ENCODE assay signal across 1 cellular context in the genomic region with DNA sequence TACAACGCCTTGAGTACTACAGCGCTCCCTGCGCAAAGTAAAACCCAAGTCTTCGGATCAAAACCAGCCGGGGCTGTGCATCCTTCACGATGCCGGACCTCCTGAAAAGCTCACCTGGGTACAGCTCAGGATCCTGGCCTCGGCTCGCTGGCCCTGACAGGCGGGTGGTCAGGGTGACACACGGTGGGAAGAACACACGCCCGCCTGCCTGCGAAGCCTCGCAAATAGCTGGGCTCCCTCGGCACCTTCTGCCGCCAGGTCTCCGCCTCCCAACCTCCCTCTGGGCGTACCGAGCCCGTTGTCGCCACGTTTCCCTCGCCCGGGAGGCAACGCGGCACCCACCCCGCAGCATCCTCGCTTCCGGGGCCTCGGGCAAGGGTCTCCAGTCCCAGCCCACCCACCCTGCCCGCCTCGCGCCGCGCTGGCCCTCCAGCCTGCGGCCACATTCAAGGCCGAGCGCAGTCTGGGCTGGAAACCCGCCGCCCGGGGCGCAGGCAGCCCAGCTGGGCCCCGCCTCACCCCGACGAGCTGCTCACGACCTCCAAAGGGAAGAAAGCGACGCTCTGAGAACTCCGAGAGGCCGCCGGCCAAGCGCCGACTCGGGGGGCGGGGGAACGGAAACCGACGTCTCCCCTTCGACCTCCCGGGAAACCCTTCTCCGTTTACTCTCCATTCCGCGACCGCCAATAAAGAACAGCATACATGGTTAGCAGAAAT.
A peak's percentile ranks its signal among the peaks of the same experiment; 100 is the strongest.
TF ChIP-seq lines count a peak whose summit lies in the region.

No MANE protein-coding gene starts in this region.

TF ChIP-seq in K562, 482 proteins besides CTCF, POLR2A, EP300 and RAD21 (continued from another document):
- TF ChIP-seq, protein P1, sequence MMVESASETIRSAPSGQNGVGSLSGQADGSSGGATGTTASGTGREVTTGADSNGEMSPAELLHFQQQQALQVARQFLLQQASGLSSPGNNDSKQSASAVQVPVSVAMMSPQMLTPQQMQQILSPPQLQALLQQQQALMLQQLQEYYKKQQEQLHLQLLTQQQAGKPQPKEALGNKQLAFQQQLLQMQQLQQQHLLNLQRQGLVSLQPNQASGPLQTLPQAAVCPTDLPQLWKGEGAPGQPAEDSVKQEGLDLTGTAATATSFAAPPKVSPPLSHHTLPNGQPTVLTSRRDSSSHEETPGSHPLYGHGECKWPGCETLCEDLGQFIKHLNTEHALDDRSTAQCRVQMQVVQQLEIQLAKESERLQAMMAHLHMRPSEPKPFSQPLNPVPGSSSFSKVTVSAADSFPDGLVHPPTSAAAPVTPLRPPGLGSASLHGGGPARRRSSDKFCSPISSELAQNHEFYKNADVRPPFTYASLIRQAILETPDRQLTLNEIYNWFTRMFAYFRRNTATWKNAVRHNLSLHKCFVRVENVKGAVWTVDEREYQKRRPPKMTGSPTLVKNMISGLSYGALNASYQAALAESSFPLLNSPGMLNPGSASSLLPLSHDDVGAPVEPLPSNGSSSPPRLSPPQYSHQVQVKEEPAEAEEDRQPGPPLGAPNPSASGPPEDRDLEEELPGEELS (CRISPR knock-in tag; IDR thresholded peaks at IDR 0.05; ENCODE audit: borderline replicate concordance), result peak; percentile 89
- TF ChIP-seq ZNF143 (CRISPR knock-in tag; IDR thresholded peaks at IDR 0.05), result no peak
- no peak for TF ChIP-seq FOXJ3 (CRISPR knock-in tag; IDR thresholded peaks at IDR 0.05)
- peak; percentile 77 for TF ChIP-seq RBFOX2 (IDR thresholded peaks at IDR 0.05; ENCODE audit: low read depth, low read length)
- TF ChIP-seq BDP1 (IDR thresholded peaks at IDR 0.05; ENCODE audit: insufficient read depth, insufficient read length), result no peak
